ENCODE assay signal across 1 cellular context in the genomic region with DNA sequence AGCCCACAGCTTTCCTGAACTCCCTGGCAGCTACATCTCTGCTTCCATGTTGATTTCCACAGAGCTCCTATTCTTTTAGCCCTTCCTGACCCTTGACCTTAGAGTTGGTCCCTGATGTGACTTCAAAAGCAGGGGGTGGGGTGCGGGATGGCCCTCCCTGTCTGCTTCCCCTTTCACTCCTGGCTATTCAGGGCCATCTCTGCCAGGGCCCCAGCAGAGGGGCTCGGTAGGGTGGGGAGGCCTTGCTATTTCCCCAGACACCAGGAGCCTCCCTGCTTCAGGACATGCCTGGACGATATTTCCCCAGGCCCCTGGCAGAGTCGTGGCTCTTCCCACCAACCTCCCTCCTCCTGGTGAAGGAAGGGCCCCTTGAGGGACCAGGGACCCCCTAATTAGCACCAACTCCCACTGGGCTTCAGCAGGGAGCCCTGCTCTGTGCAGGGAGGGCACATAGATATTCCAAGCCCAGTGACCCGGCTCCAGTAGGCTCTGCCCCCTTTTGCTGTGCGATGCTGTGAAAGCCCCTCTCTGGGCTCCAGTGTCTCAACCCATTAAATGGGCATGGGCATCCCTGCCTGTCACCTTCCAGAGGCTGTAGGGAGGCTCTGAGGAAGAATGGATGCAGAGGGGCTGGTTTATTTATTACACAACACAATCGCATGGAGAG.
TF ChIP-seq lines count a peak whose summit lies in the region.

No MANE protein-coding gene starts in this region.

TF ChIP-seq in HepG2, 621 proteins besides CTCF, POLR2A, EP300 and RAD21 (continued from another document and continues in another):
- TF ChIP-seq, protein P1, sequence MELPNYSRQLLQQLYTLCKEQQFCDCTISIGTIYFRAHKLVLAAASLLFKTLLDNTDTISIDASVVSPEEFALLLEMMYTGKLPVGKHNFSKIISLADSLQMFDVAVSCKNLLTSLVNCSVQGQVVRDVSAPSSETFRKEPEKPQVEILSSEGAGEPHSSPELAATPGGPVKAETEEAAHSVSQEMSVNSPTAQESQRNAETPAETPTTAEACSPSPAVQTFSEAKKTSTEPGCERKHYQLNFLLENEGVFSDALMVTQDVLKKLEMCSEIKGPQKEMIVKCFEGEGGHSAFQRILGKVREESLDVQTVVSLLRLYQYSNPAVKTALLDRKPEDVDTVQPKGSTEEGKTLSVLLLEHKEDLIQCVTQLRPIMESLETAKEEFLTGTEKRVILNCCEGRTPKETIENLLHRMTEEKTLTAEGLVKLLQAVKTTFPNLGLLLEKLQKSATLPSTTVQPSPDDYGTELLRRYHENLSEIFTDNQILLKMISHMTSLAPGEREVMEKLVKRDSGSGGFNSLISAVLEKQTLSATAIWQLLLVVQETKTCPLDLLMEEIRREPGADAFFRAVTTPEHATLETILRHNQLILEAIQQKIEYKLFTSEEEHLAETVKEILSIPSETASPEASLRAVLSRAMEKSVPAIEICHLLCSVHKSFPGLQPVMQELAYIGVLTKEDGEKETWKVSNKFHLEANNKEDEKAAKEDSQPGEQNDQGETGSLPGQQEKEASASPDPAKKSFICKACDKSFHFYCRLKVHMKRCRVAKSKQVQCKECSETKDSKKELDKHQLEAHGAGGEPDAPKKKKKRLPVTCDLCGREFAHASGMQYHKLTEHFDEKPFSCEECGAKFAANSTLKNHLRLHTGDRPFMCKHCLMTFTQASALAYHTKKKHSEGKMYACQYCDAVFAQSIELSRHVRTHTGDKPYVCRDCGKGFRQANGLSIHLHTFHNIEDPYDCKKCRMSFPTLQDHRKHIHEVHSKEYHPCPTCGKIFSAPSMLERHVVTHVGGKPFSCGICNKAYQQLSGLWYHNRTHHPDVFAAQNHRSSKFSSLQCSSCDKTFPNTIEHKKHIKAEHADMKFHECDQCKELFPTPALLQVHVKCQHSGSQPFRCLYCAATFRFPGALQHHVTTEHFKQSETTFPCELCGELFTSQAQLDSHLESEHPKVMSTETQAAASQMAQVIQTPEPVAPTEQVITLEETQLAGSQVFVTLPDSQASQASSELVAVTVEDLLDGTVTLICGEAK (IDR thresholded peaks at IDR 0.05): no peak
- TF ChIP-seq, protein P1 (CRISPR knock-in tag; IDR thresholded peaks at IDR 0.05): no peak
- TF ChIP-seq GFI1 (CRISPR knock-in tag; IDR thresholded peaks at IDR 0.05; ENCODE audit: borderline replicate concordance) (0 out of 2 replicates have a peak, but pooled peaks have one; percentile 35), NCOA2 (CRISPR knock-in tag; IDR thresholded peaks at IDR 0.05) (peak; percentile 83), ZNF777 (CRISPR knock-in tag; IDR thresholded peaks at IDR 0.05) (no peak), NAIF1 (CRISPR knock-in tag; IDR thresholded peaks at IDR 0.05; ENCODE audit: borderline replicate concordance) (no peak), ZBTB7A (CRISPR knock-in tag; IDR thresholded peaks at IDR 0.05) (peak; percentile 41; the same call in 1 of the 2 replicates), PHF21A (CRISPR knock-in tag; IDR thresholded peaks at IDR 0.05) (peak; percentile 84), PPARG (CRISPR knock-in tag; conservative IDR thresholded peaks at IDR 0.05) (peak; percentile 62; the same call in 1 of the 2 replicates), ZFP37 (CRISPR knock-in tag; IDR thresholded peaks at IDR 0.05; ENCODE audit: borderline replicate concordance) (no peak), HNRNPLL (IDR thresholded peaks at IDR 0.05; ENCODE audit: low read depth, low read length, poor library complexity, severe bottlenecking) (no peak), ZNF451 (CRISPR knock-in tag; IDR thresholded peaks at IDR 0.05) (no peak), ZNF644 (CRISPR knock-in tag; IDR thresholded peaks at IDR 0.05; ENCODE audit: low read depth) (0 out of 2 replicates have a peak, but pooled peaks have one; percentile 13), TBX3 (IDR thresholded peaks at IDR 0.05; ENCODE audit: borderline replicate concordance) (no peak), ETV6 (CRISPR knock-in tag; conservative IDR thresholded peaks at IDR 0.05) (no peak), MBD4 (IDR thresholded peaks at IDR 0.05; ENCODE audit: borderline replicate concordance, low read length) (no peak), SYNCRIP (IDR thresholded peaks at IDR 0.05; ENCODE audit: insufficient read depth, low read depth, low read length) (no peak), RFX3 (CRISPR knock-in tag; IDR thresholded peaks at IDR 0.05) (no peak), NFKBIZ (CRISPR knock-in tag; IDR thresholded peaks at IDR 0.05) (no peak), ZMYM3 (CRISPR knock-in tag; IDR thresholded peaks at IDR 0.05) (peak; percentile 39; the same call in 1 of the 2 replicates), GATAD1 (CRISPR knock-in tag; IDR thresholded peaks at IDR 0.05) (no peak), ZSCAN12 (CRISPR knock-in tag; IDR thresholded peaks at IDR 0.05) (no peak), ZNF24 (IDR thresholded peaks at IDR 0.05) (no peak), HOXA3 (CRISPR knock-in tag; IDR thresholded peaks at IDR 0.05) (peak; percentile 80)
- TF ChIP-seq, protein P2, sequence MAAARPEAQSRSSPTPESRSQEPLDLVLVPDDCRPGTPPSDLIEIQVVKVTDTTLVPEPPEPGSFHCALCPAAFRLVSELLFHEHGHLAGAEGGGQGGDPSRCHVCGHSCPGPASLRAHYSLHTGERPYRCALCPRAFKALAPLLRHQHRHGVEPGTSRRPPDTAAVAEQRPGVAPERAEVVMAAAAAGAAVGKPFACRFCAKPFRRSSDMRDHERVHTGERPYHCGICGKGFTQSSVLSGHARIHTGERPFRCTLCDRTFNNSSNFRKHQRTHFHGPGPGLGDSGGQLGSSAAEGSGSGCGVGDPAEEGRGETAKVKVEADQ (CRISPR knock-in tag; IDR thresholded peaks at IDR 0.05; ENCODE audit: borderline replicate concordance): no peak
- TF ChIP-seq, protein P3, sequence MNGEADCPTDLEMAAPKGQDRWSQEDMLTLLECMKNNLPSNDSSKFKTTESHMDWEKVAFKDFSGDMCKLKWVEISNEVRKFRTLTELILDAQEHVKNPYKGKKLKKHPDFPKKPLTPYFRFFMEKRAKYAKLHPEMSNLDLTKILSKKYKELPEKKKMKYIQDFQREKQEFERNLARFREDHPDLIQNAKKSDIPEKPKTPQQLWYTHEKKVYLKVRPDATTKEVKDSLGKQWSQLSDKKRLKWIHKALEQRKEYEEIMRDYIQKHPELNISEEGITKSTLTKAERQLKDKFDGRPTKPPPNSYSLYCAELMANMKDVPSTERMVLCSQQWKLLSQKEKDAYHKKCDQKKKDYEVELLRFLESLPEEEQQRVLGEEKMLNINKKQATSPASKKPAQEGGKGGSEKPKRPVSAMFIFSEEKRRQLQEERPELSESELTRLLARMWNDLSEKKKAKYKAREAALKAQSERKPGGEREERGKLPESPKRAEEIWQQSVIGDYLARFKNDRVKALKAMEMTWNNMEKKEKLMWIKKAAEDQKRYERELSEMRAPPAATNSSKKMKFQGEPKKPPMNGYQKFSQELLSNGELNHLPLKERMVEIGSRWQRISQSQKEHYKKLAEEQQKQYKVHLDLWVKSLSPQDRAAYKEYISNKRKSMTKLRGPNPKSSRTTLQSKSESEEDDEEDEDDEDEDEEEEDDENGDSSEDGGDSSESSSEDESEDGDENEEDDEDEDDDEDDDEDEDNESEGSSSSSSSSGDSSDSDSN (CRISPR knock-in tag; IDR thresholded peaks at IDR 0.05): no peak
- TF ChIP-seq, protein P4, sequence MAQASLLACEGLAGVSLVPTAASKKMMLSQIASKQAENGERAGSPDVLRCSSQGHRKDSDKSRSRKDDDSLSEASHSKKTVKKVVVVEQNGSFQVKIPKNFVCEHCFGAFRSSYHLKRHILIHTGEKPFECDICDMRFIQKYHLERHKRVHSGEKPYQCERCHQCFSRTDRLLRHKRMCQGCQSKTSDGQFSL (CRISPR knock-in tag; IDR thresholded peaks at IDR 0.05): no peak
- TF ChIP-seq, protein P5, sequence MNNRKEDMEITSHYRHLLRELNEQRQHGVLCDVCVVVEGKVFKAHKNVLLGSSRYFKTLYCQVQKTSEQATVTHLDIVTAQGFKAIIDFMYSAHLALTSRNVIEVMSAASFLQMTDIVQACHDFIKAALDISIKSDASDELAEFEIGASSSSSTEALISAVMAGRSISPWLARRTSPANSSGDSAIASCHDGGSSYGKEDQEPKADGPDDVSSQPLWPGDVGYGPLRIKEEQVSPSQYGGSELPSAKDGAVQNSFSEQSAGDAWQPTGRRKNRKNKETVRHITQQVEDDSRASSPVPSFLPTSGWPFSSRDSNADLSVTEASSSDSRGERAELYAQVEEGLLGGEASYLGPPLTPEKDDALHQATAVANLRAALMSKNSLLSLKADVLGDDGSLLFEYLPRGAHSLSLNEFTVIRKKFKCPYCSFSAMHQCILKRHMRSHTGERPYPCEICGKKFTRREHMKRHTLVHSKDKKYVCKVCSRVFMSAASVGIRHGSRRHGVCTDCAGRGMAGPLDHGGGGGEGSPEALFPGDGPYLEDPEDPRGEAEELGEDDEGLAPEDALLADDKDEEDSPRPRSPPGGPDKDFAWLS (CRISPR knock-in tag; IDR thresholded peaks at IDR 0.05; ENCODE audit: borderline replicate concordance): no peak
- TF ChIP-seq, protein P6, sequence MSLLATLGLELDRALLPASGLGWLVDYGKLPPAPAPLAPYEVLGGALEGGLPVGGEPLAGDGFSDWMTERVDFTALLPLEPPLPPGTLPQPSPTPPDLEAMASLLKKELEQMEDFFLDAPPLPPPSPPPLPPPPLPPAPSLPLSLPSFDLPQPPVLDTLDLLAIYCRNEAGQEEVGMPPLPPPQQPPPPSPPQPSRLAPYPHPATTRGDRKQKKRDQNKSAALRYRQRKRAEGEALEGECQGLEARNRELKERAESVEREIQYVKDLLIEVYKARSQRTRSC (CRISPR knock-in tag; IDR thresholded peaks at IDR 0.05; ENCODE audit: low read depth): no peak
- TF ChIP-seq, protein P7, sequence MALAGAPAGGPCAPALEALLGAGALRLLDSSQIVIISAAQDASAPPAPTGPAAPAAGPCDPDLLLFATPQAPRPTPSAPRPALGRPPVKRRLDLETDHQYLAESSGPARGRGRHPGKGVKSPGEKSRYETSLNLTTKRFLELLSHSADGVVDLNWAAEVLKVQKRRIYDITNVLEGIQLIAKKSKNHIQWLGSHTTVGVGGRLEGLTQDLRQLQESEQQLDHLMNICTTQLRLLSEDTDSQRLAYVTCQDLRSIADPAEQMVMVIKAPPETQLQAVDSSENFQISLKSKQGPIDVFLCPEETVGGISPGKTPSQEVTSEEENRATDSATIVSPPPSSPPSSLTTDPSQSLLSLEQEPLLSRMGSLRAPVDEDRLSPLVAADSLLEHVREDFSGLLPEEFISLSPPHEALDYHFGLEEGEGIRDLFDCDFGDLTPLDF (CRISPR knock-in tag; IDR thresholded peaks at IDR 0.05): no peak
- TF ChIP-seq, protein P8, sequence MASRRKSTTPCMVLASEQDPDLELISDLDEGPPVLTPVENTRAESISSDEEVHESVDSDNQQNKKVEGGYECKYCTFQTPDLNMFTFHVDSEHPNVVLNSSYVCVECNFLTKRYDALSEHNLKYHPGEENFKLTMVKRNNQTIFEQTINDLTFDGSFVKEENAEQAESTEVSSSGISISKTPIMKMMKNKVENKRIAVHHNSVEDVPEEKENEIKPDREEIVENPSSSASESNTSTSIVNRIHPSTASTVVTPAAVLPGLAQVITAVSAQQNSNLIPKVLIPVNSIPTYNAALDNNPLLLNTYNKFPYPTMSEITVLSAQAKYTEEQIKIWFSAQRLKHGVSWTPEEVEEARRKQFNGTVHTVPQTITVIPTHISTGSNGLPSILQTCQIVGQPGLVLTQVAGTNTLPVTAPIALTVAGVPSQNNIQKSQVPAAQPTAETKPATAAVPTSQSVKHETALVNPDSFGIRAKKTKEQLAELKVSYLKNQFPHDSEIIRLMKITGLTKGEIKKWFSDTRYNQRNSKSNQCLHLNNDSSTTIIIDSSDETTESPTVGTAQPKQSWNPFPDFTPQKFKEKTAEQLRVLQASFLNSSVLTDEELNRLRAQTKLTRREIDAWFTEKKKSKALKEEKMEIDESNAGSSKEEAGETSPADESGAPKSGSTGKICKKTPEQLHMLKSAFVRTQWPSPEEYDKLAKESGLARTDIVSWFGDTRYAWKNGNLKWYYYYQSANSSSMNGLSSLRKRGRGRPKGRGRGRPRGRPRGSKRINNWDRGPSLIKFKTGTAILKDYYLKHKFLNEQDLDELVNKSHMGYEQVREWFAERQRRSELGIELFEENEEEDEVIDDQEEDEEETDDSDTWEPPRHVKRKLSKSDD (CRISPR knock-in tag; IDR thresholded peaks at IDR 0.05; ENCODE audit: low read depth): no peak
